Comparison of ENCODE assay signal across 2 cellular contexts in the genomic region with DNA sequence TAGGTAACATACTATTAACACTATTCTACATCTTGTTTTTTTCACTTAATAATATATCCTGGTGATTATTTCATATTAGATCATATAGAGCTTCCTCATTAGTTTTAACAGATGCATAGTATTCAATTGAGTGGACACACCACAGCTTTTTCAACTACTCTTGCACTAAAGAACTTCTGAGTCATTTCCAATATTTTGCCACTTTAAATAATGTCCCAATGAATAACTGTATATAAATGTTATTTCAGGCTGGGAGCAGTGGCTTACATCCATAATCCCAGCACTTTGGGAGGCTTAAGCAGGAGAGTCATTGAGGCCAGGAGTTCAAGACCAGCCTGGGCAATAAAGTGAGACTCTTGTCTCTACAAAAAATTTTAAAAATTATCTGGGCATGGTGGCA.
TF ChIP-seq lines count a peak whose summit lies in the region.

No MANE protein-coding gene starts in this region.

TF ChIP-seq in IMR-90, 13 proteins besides CTCF, POLR2A, EP300 and RAD21:
- TF ChIP-seq, protein P1, sequence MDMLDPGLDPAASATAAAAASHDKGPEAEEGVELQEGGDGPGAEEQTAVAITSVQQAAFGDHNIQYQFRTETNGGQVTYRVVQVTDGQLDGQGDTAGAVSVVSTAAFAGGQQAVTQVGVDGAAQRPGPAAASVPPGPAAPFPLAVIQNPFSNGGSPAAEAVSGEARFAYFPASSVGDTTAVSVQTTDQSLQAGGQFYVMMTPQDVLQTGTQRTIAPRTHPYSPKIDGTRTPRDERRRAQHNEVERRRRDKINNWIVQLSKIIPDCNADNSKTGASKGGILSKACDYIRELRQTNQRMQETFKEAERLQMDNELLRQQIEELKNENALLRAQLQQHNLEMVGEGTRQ (IDR thresholded peaks at IDR 0.05; ENCODE audit: low read depth, low read length) = no peak
- no peak for TF ChIP-seq FOS (IDR thresholded peaks at IDR 0.05; ENCODE audit: low read depth, low read length)
- TF ChIP-seq RFX5 (IDR thresholded peaks at IDR 0.05; ENCODE audit: low read depth, low read length) = no peak
- TF ChIP-seq CHD1 (IDR thresholded peaks at IDR 0.05; ENCODE audit: low read depth, low read length) = no peak
- no peak for TF ChIP-seq MAFK (IDR thresholded peaks at IDR 0.05; ENCODE audit: low read depth, low read length)
- no peak for TF ChIP-seq MXI1 (IDR thresholded peaks at IDR 0.05; ENCODE audit: borderline replicate concordance, low read depth, low read length)

TF ChIP-seq in SK-N-SH, 30 proteins besides CTCF, POLR2A, EP300 and RAD21:
- no peak for TF ChIP-seq SIN3A (IDR thresholded peaks at IDR 0.05; ENCODE audit: borderline replicate concordance, low read depth, low read length)
